1 cellular context compared by ENCODE assay signal in the genomic region with DNA sequence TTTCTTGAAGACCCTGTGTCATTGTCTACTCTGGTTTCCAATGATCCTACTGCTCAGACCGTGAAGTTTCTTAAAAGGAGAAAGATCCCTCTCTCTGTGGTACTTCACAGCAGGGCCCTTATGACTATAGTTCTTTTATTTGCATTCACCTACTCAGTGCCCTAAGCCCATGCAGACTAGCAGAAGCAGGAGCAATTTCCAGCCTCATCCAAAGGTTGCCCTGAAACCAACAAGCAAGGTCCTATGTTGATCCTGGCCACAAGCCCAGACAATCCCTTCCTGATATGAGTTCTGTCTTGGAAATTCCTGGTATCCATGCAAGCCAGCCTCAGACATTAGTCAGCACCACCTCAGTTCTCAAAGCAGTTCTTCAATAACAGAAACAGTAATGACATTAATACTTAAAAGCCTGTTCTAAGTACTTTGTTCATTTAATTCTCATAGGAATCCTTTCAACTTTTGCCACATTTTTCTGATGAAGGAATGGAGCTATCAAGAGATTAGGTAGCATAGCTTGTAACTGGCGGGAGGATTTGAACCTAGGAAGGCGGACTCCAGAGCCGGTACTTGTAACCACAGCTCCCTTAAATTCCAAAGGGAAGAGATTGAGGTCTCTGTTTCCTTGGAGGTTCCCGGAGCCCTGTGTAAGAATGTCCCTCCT.
TF ChIP-seq lines count a peak whose summit lies in the region.

No MANE protein-coding gene starts in this region.

TF ChIP-seq in HEK293, 187 proteins besides CTCF, POLR2A, EP300 and RAD21 (continued from another document):
- TF ChIP-seq, protein P1, sequence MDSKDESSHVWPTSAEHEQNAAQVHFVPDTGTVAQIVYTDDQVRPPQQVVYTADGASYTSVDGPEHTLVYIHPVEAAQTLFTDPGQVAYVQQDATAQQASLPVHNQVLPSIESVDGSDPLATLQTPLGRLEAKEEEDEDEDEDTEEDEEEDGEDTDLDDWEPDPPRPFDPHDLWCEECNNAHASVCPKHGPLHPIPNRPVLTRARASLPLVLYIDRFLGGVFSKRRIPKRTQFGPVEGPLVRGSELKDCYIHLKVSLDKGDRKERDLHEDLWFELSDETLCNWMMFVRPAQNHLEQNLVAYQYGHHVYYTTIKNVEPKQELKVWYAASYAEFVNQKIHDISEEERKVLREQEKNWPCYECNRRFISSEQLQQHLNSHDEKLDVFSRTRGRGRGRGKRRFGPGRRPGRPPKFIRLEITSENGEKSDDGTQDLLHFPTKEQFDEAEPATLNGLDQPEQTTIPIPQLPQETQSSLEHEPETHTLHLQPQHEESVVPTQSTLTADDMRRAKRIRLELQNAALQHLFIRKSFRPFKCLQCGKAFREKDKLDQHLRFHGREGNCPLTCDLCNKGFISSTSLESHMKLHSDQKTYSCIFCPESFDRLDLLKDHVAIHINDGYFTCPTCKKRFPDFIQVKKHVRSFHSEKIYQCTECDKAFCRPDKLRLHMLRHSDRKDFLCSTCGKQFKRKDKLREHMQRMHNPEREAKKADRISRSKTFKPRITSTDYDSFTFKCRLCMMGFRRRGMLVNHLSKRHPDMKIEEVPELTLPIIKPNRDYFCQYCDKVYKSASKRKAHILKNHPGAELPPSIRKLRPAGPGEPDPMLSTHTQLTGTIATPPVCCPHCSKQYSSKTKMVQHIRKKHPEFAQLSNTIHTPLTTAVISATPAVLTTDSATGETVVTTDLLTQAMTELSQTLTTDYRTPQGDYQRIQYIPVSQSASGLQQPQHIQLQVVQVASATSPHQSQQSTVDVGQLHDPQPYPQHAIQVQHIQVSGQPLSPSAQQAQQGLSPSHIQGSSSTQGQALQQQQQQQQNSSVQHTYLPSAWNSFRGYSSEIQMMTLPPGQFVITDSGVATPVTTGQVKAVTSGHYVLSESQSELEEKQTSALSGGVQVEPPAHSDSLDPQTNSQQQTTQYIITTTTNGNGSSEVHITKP (tag by site-specific recombination; IDR thresholded peaks at IDR 0.05): no peak
